ENCODE assay signal across 14 cellular contexts in genomic region chr2:226694142-226694541, GRCh38.
DNase-seq lines count a peak whose midpoint lies in the region; FAIRE-seq and TF ChIP-seq lines count a peak whose summit lies in the region.
"Had no signal": no experiment of that assay in that cellular context is flagged by ENCODE, and none has a peak within 500 bp of the region (broad histone marks: within the 10 kb centered on the region; RNA-seq: fewer than 3 reads in every experiment).

No MANE protein-coding gene starts in this region.

- whole genome bisulfite sequencing in mesendoderm (ENCODE audit: extremely low coverage, insufficient coverage, low lambda C conversion rate), result no CpG with 5 or more reads among the region's 4 CpGs

- intact Hi-C loops in A673 (cut with micrococcal nuclease; ENCODE audit: unreplicated experiment), result no loop called here

- TF ChIP-seq POLR2A in GM12892 (IDR thresholded peaks at IDR 0.05; ENCODE audit: low read depth, low read length), result no peak

- H3K36me3 ChIP-seq in A673 (ENCODE audit: insufficient read depth, low read length, poor library complexity, severe bottlenecking) (no peaks in the 10 kb centered on the region), BLaER1 (no peaks in the 10 kb centered on the region), mesendoderm (ENCODE audit: control insufficient read depth, insufficient read depth, low read length) (no peaks in the 10 kb centered on the region)

- H3K79me1 ChIP-seq in mesendoderm (ENCODE audit: low read length), result no peaks in the 10 kb centered on the region

- H4K5ac ChIP-seq in mesendoderm (ENCODE audit: low read length), result no peak overlapping the region

- H3K9ac ChIP-seq in BLaER1 (no peak overlapping the region), mesendoderm (ENCODE audit: low read length) (no peak overlapping the region)

- FAIRE-seq in GM12892 (lab: Jason Lieb, UNC), result no peak
- FAIRE-seq: GM12891 had no signal

- H3K4me1 ChIP-seq in A673 (ENCODE audit: insufficient read depth, low read length, poor library complexity, severe bottlenecking), result peaks cover 7% of the 10 kb centered on the region
- peaks cover 63% of the 10 kb centered on the region for H3K4me1 ChIP-seq in BLaER1
- peaks cover 10% of the 10 kb centered on the region for H3K4me1 ChIP-seq in mesendoderm (ENCODE audit: control insufficient read depth, low read depth, low read length)

- no peak overlapping the region for H3K4me3 ChIP-seq in A673 (ENCODE audit: low read depth, low read length, poor library complexity, severe bottlenecking)
- no peak overlapping the region for H3K4me3 ChIP-seq in BLaER1
- H3K4me3 ChIP-seq in mesendoderm (ENCODE audit: low read length), result no peak overlapping the region
- H3K4me3 ChIP-seq: GM23338 had no signal

- TF ChIP-seq CTCF in A673 (conservative IDR thresholded peaks at IDR 0.05; ENCODE audit: low read depth, low read length), result no peak

- H2BK5ac ChIP-seq in mesendoderm (ENCODE audit: low read length), result no peak overlapping the region

- DNase-seq in A673 (ENCODE audit: low spot score), result peak; percentile 12
- DNase-seq in NCI-H69 (lab: John Stamatoyannopoulos, UW), result peak; percentile 34
- DNase-seq in mesendoderm, result no peak
- no peak for DNase-seq in GM12892 (ENCODE audit: insufficient read length)
- DNase-seq in NCI-H526 (lab: John Stamatoyannopoulos, UW), result no peak
- DNase-seq in HUDEP-2 (lab: John Stamatoyannopoulos, UW; ENCODE audit: unreplicated experiment in 76 of 76), result no peak
- DNase-seq: CD8-positive, alpha-beta T cell; KBM-7; NCI-H82; SHP77 treated with DMSO at 0.1 percent for 48 hours; T-helper 1 cell had no signal

- no peaks in the 10 kb centered on the region for H4K20me1 ChIP-seq in BLaER1

- no peak overlapping the region for H2BK120ac ChIP-seq in mesendoderm (ENCODE audit: low read depth, low read length)

- H3K27ac ChIP-seq in A673 (ENCODE audit: low read depth, low read length, poor library complexity, severe bottlenecking) (no peak overlapping the region), BLaER1 (peak overlapping the region; percentile 65; the same call in 1 of the 2 replicates), mesendoderm (ENCODE audit: low read depth, low read length) (peak overlapping the region; percentile 36)

- BruUV-seq in A673 (replicated peaks; lab: Mats Ljungman, UMichigan), result no TSS peak

- no peak overlapping the region for H3K56ac ChIP-seq in mesendoderm (ENCODE audit: low read length)

- H3K9me3 ChIP-seq in A673 (ENCODE audit: low read depth, low read length, poor library complexity, severe bottlenecking) (no peaks in the 10 kb centered on the region), BLaER1 (peaks cover 3% of the 10 kb centered on the region; the same call in 1 of the 2 replicates)

- H2AK5ac ChIP-seq in mesendoderm (ENCODE audit: low read length), result no peak overlapping the region

- no peaks in the 10 kb centered on the region for H3K79me2 ChIP-seq in mesendoderm (ENCODE audit: control insufficient read depth, insufficient read depth, low read length)

- peak overlapping the region; percentile 59 for H3K4ac ChIP-seq in mesendoderm (ENCODE audit: low read depth, low read length)

- peak overlapping the region; percentile 80 for H2BK15ac ChIP-seq in mesendoderm (replicated peaks; ENCODE audit: low read depth)

- peak overlapping the region; percentile 83 for H3K4me2 ChIP-seq in BLaER1
- no peak overlapping the region for H3K4me2 ChIP-seq in mesendoderm (ENCODE audit: low read length)
- H3K4me2 ChIP-seq: GM23338 had no signal

- H4K8ac ChIP-seq in mesendoderm (ENCODE audit: low read depth, low read length), result no peak overlapping the region

- CTCF ChIA-PET in A673 (lab: Charles Lee), result no interaction called here

- peak overlapping the region; percentile 68 for H3K18ac ChIP-seq in mesendoderm (ENCODE audit: low read length)

- H3K27me3 ChIP-seq in A673 (replicated peaks; ENCODE audit: insufficient read depth, low read depth, low read length, poor library complexity) (no peaks in the 10 kb centered on the region), BLaER1 (no peaks in the 10 kb centered on the region), mesendoderm (ENCODE audit: insufficient read depth, low read length, poor library complexity) (no peaks in the 10 kb centered on the region)

- POLR2A ChIA-PET in A673 (lab: Charles Lee; ENCODE audit: low non-redundant PET), result interaction anchor here (0.6 kb wide), 1 partner anchor 374 kb away, joined by 4 read pairs; no protein-coding TSS in a partner anchor

- H3K23ac ChIP-seq in mesendoderm (ENCODE audit: low read length), result no peak overlapping the region

Comparison
In these comparisons a context has a peak if more than half of its experiments do, and no peak if none do; other contexts are left out.
1. DNase-seq: peak in A673 (single experiment) and NCI-H69 (single experiment); none in mesendoderm (single experiment), GM12892 (single experiment), NCI-H526 (0 of 2) and HUDEP-2 (0 of 76).